In the genomic region with DNA sequence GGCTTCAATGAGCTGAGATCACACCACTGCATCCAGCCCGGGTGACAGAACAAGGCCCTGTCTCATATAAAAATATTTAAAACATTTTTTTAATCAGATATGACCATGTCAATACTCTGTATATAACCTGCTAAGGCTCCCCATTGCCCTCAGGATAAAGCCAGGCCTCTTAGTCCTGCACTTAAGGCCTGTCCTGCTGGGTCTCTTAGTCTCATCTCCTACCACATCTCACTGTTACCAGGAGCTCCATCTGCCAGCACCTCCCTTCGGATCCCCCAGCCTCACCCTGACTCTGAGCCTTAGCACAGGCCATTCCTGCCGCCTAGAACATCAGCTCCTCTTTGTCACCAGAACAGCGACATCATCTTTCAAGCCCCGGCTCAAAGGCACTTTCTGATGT, we compare ENCODE assay signal across 23 cellular contexts.
"Had no signal": no experiment of that assay in that cellular context is flagged by ENCODE, and none has a peak within 500 bp of the region (broad histone marks: within the 10 kb centered on the region; RNA-seq: fewer than 3 reads in every experiment).

No MANE protein-coding gene starts in this region.

- H3K9me3 ChIP-seq: adrenal gland, ascending aorta, breast epithelium, esophagus muscularis mucosa, gastrocnemius medialis, sigmoid colon, thoracic aorta, vagina had no signal

- H3K9me3 Mint-ChIP-seq: activated T-cell treated with anti-CD3 and anti-CD28 coated beads, Interleukin-2, amount 50 U/mL, for 24 hours; activated T-helper 17 cell treated with anti-CD3 and anti-CD28 coated beads, Interleukin-2, amount 50 U/mL, for 72 hours; type B pancreatic cell had no signal

- H3K36me3 ChIP-seq: adrenal gland, ascending aorta, breast epithelium, esophagus muscularis mucosa, gastrocnemius medialis, sigmoid colon, thoracic aorta, vagina had no signal

- H3K4me3 ChIP-seq: adrenal gland, ascending aorta, breast epithelium, coronary artery, esophagus muscularis mucosa, gastrocnemius medialis, sigmoid colon, smooth muscle cell, thoracic aorta, vagina had no signal

- H3K4me3 Mint-ChIP-seq: activated naive CD8-positive, alpha-beta T cell; activated T-cell treated with anti-CD3 and anti-CD28 coated beads, Interleukin-2, amount 50 U/mL, for 24 hours; activated T-helper 17 cell treated with anti-CD3 and anti-CD28 coated beads, Interleukin-2, amount 50 U/mL, for 72 hours; type B pancreatic cell had no signal

- H3K4me1 Mint-ChIP-seq: activated T-helper 17 cell treated with anti-CD3 and anti-CD28 coated beads, Interleukin-2, amount 50 U/mL, for 72 hours had no signal

- H3K27me3 Mint-ChIP-seq: activated naive CD8-positive, alpha-beta T cell; activated T-cell treated with anti-CD3 and anti-CD28 coated beads, Interleukin-2, amount 50 U/mL, for 24 hours; activated T-helper 17 cell treated with anti-CD3 and anti-CD28 coated beads, Interleukin-2, amount 50 U/mL, for 72 hours; type B pancreatic cell had no signal

- ATAC-seq: activated T-helper 17 cell treated with anti-CD3 and anti-CD28 coated beads, Interleukin-2, amount 50 U/mL, for 72 hours; gastrocnemius medialis had no signal

- DNase-seq: activated CD4-positive, alpha-beta T cell treated with anti-CD3 and anti-CD28 coated beads, Interleukin-2, amount 50 U/mL, for 1 hour; activated CD4-positive, CD25-positive, alpha-beta regulatory T cell treated with anti-CD3 and anti-CD28 coated beads, Interleukin-2, amount 50 U/mL, for 72 hours; activated naive CD4-positive, alpha-beta T cell; activated T-cell treated with anti-CD3 and anti-CD28 coated beads, Interleukin-2, amount 50 U/mL, for 24 hours; adrenal gland; gastrocnemius medialis; hippocampal formation; occipital lobe; retina; stimulated activated CD4-positive, alpha-beta T cell treated with anti-CD3 and anti-CD28 coated beads, Interleukin-15, amount 100 ng/mL, for 24 hours; stimulated activated CD8-positive, alpha-beta memory T cell treated with anti-CD3 and anti-CD28 coated beads, Interleukin-4, amount 100 ng/mL, for 48 hours; stimulated activated naive CD4-positive, alpha-beta T cell had no signal

- H3K27ac ChIP-seq: adrenal gland, ascending aorta, breast epithelium, coronary artery, esophagus muscularis mucosa, sigmoid colon, thoracic aorta, vagina had no signal

- H3K4me1 ChIP-seq: adrenal gland, ascending aorta, breast epithelium, esophagus muscularis mucosa, vagina had no signal

- H3K27me3 ChIP-seq: adrenal gland, ascending aorta, breast epithelium, esophagus muscularis mucosa, gastrocnemius medialis, sigmoid colon, vagina had no signal

- H3K36me3 Mint-ChIP-seq: activated naive CD8-positive, alpha-beta T cell; type B pancreatic cell had no signal

- H3K4me2 ChIP-seq: smooth muscle cell had no signal

- H3K27ac Mint-ChIP-seq: activated naive CD8-positive, alpha-beta T cell; activated T-cell treated with anti-CD3 and anti-CD28 coated beads, Interleukin-2, amount 50 U/mL, for 24 hours; activated T-helper 17 cell treated with anti-CD3 and anti-CD28 coated beads, Interleukin-2, amount 50 U/mL, for 72 hours; type B pancreatic cell had no signal
